Comparison of ENCODE assay signal across 8 cellular contexts in the genomic region with DNA sequence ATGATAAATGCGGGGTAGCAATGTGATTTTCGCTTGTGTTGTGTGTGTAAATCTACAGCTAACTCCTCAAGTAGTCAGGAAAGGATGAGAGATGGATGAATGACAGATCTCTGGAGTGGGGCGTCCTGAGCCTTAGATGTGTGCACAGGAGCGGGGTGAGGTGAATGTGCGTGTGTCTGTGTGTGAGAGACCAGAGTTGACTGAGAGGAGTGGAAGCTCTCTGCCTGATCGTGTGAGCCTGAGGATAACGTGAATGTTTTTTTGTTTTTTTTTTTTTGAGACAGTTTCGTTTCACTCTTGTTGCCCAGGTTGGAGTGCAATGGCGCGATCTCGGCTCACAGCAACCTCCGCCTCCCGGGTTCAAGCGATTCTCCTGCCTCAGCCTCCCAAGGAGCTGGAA. TPM values are rescaled to one million over a fixed set of nuclear protein-coding genes. Genes with fewer than 3 reads are reported as not detected.
A peak's percentile ranks its signal among the peaks of the same experiment; 100 is the strongest.
DNase-seq lines count a peak whose midpoint lies in the region; ATAC-seq, FAIRE-seq and TF ChIP-seq lines count a peak whose summit lies in the region.

No MANE protein-coding gene starts in this region.

- POLR2A ChIA-PET in A549 (lab: Yijun Ruan, JAX) = interaction anchor here (0.8 to 1.6 kb wide), 4 partner anchors 21 to 551 kb away, joined by 3 to 11 read pairs (median 4); a partner anchor contains a TSS

- H3K4me2 ChIP-seq in A549 = peak overlapping the region; percentile 81

- H3K4me3 ChIP-seq in A549 (peak overlapping the region; percentile 77), HUES48 (ENCODE audit: low read depth, low read length) (peak overlapping the region; percentile 84), mucosa of stomach (ENCODE audit: low read length) (peak overlapping the region; percentile 76)

- H3K36me3 Mint-ChIP-seq in chondrocyte (ENCODE audit: low read depth) = peaks cover 29% of the 10 kb centered on the region

- H3K36me3 ChIP-seq in HUES48 (ENCODE audit: control insufficient read depth, insufficient read depth, low read length) (peaks cover 21% of the 10 kb centered on the region), mucosa of stomach (ENCODE audit: control insufficient read depth, insufficient read depth, low read length) (no peaks in the 10 kb centered on the region)

- H3K4me1 ChIP-seq in A549 (no peaks in the 10 kb centered on the region), HUES48 (ENCODE audit: control insufficient read depth, insufficient read depth, low read length) (no peaks in the 10 kb centered on the region), mucosa of stomach (ENCODE audit: control insufficient read depth, insufficient read depth, low read length) (peaks cover 6% of the 10 kb centered on the region)

- peaks cover 30% of the 10 kb centered on the region for H3K4me1 Mint-ChIP-seq in chondrocyte (ENCODE audit: low read depth)

- ATAC-seq in A549 = no peak
- ATAC-seq in GM19463 (IDR thresholded peaks at IDR 0.05; ENCODE audit: unreplicated experiment) = no peak
- ATAC-seq in HG02571 (IDR thresholded peaks at IDR 0.05; ENCODE audit: unreplicated experiment) = no peak

- H3K27me3 Mint-ChIP-seq in chondrocyte (ENCODE audit: low read depth) = no peaks in the 10 kb centered on the region

- no peak for TF ChIP-seq RAD21 in A549 (conservative IDR thresholded peaks at IDR 0.05 in 1 of 2, IDR thresholded peaks at IDR 0.05 in 1 of 2)

- H3K27me3 ChIP-seq in HUES48 (ENCODE audit: control insufficient read depth, insufficient read depth, low read length) (no peaks in the 10 kb centered on the region), mucosa of stomach (ENCODE audit: control insufficient read depth, insufficient read depth, low read length) (no peaks in the 10 kb centered on the region)

- CTCF ChIA-PET in A549 (lab: Yijun Ruan, JAX) = interaction anchor here (0.7 kb wide), 1 partner anchor 240 kb away, joined by 4 read pairs; no protein-coding TSS in a partner anchor

- 50% methylated on average over 14 of the region's 14 CpGs for WGBS in A549 (ENCODE audit: missing lambda C conversion rate)

- DNase-seq in A549 (ENCODE audit: low read depth in 1 of 2, low spot score in 1 of 2) (no peak), chondrocyte (ENCODE audit: low spot score) (no peak), NCI-H1048 (lab: John Stamatoyannopoulos, UW) (no peak), ecto neural progenitor cell (ENCODE audit: low spot score) (no peak)

- peak; percentile 74 for FAIRE-seq in A549 (lab: Jason Lieb, UNC)

- no peak for TF ChIP-seq POLR2A in A549 (IDR thresholded peaks at IDR 0.05; ENCODE audit: low read length)

- H3K4me3 Mint-ChIP-seq in chondrocyte (ENCODE audit: unreplicated experiment) = peak overlapping the region; percentile 97

- peaks cover 12% of the 10 kb centered on the region for H3K9me3 Mint-ChIP-seq in chondrocyte (ENCODE audit: low read depth)

- peak overlapping the region; percentile 79 to 85 for H3K27ac ChIP-seq in A549
- no peak overlapping the region for H3K27ac ChIP-seq in HUES48 (ENCODE audit: low read depth, low read length)

- TF ChIP-seq CTCF in A549 (IDR thresholded peaks at IDR 0.05) (no peak), chondrocyte (IDR thresholded peaks at IDR 0.05) (no peak)

- TF ChIP-seq EP300 in A549 (IDR thresholded peaks at IDR 0.05) = no peak

- H3K27ac Mint-ChIP-seq in chondrocyte (ENCODE audit: unreplicated experiment) = peak overlapping the region; percentile 25

- H3K9ac ChIP-seq in HUES48 (ENCODE audit: low read depth, low read length) = no peak overlapping the region
- H3K9ac ChIP-seq in mucosa of stomach (ENCODE audit: low read length) = peak overlapping the region; percentile 79

- H3K9me3 ChIP-seq in A549 (peaks cover 81% of the 10 kb centered on the region), HUES48 (ENCODE audit: control insufficient read depth, insufficient read depth, low read length) (peaks cover 9% of the 10 kb centered on the region), mucosa of stomach (ENCODE audit: control insufficient read depth, low read length) (no peaks in the 10 kb centered on the region)

TF ChIP-seq in A549, 52 proteins besides CTCF, POLR2A, EP300 and RAD21:
- no peak for TF ChIP-seq ZC3H11A (IDR thresholded peaks at IDR 0.05)

RNA-seq across cellular contexts. Expression of a gene that starts 0.8 kb away (rescaled TPM):
- polyA plus RNA-seq in A549 (2011; rRNA removed) (12.0 and 14.7 TPM in 2 replicates), A549 (2017; fragmentation: RNase III; extraction: RNeasy Plus Mini Kit Qiagen cat#74134 plus additional on column Dnase treatment) (11.1 to 12.4 TPM (median 11.2 TPM) in 3 replicates)
- 2.5 and 2.6 TPM in 2 replicates for polyA plus RNA-seq in A549 (2012; cell fraction: cytosol; rRNA removed)
- polyA plus RNA-seq in A549 (2012; cell fraction: nucleus; rRNA removed) = 4.2 and 7.4 TPM in 2 replicates
- polyA minus RNA-seq in A549 (2011; rRNA and poly(A)+ RNA removed) = 5.9 and 12.5 TPM in 2 replicates
- 8.0 to 10.2 TPM (median 8.9 TPM) in 3 replicates for total RNA-seq in chondrocyte

RNA-seq across cellular contexts. Expression of a gene that starts 21.6 kb away (rescaled TPM):
- polyA plus RNA-seq in A549 (2011; rRNA removed) (16.3 and 19.0 TPM in 2 replicates), A549 (2017; fragmentation: RNase III; extraction: RNeasy Plus Mini Kit Qiagen cat#74134 plus additional on column Dnase treatment) (7.9 to 8.9 TPM (median 8.7 TPM) in 3 replicates)
- 3.6 and 3.7 TPM in 2 replicates for polyA plus RNA-seq in A549 (2012; cell fraction: cytosol; rRNA removed)
- 2.3 and 4.1 TPM in 2 replicates for polyA plus RNA-seq in A549 (2012; cell fraction: nucleus; rRNA removed)
- 7.3 and 7.5 TPM in 2 replicates for polyA minus RNA-seq in A549 (2011; rRNA and poly(A)+ RNA removed)
- total RNA-seq in chondrocyte = 4.9 to 6.9 TPM (median 6.4 TPM) in 3 replicates
